16 cellular contexts compared by ENCODE assay signal in the genomic region with DNA sequence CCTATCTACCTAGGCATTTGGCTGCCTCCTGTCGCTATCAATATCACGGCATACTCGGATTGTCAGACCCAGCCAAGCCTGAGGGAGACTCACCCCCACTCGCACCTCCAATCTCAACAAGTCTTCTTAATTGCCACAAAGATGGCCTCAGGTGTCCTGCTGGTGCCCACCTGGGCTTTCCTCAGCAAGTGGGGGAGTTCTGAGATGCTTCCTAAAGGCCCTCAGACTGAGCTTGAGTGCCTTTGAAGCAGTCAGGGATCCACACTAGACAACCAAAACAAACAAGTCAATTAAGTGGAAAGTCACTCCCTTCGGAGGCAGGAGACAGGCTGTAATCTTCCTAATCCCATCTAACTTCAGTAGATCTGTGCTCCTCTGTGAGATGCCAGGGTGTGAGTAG.
DNase-seq lines count a peak whose midpoint lies in the region; ATAC-seq and TF ChIP-seq lines count a peak whose summit lies in the region.
"Had no signal": no experiment of that assay in that cellular context is flagged by ENCODE, and none has a peak within 500 bp of the region (broad histone marks: within the 10 kb centered on the region; RNA-seq: fewer than 3 reads in every experiment).

No MANE protein-coding gene starts in this region.

- H3K27me3 ChIP-seq in heart right ventricle, result no peaks in the 10 kb centered on the region
- H3K27me3 ChIP-seq in dorsolateral prefrontal cortex, result no peaks in the 10 kb centered on the region
- H3K27me3 ChIP-seq in vagina, result no peaks in the 10 kb centered on the region

- no peak for TF ChIP-seq POLR2A in vagina (IDR thresholded peaks at IDR 0.05)

- H3K27ac ChIP-seq in heart right ventricle, result peak overlapping the region in 7 of 10 donors; percentile 32 to 95 (median 89)
- H3K27ac ChIP-seq in dorsolateral prefrontal cortex, result peak overlapping the region in 54 of 59 donors; percentile 3 to 92 (median 83)
- H3K27ac ChIP-seq in vagina, result peak overlapping the region; percentile 74

- no peak for ATAC-seq in heart right ventricle
- no peak for ATAC-seq in left cardiac atrium
- no peak for ATAC-seq in naive thymus-derived CD8-positive, alpha-beta T cell
- ATAC-seq in activated T-cell treated with anti-CD3 and anti-CD28 coated beads, Interleukin-2, amount 50 U/mL, for 72 hours (replicated peaks in 1 of 2), result no peak
- ATAC-seq: stimulated activated effector memory CD8-positive, alpha-beta T cell treated with anti-CD3 and anti-CD28 coated beads, Interleukin-12 subunit alpha, Interleukin-12 subunit beta, amount 100 ng/mL, for 72 hours had no signal

- H3K4me1 ChIP-seq in heart right ventricle (peaks cover 9 to 97% (median 66%) of the 10 kb centered on the region in 9 donors), vagina (peaks cover 80% of the 10 kb centered on the region)

- H3K9me3 ChIP-seq in heart right ventricle (no peaks in the 10 kb centered on the region), vagina (no peaks in the 10 kb centered on the region)
- H3K9me3 ChIP-seq: mucosa of descending colon had no signal

- H3K9me3 Mint-ChIP-seq in neural crest cell, result peaks cover 2% of the 10 kb centered on the region
- H3K9me3 Mint-ChIP-seq in naive thymus-derived CD8-positive, alpha-beta T cell, result no peaks in the 10 kb centered on the region
- H3K9me3 Mint-ChIP-seq in activated T-cell treated with anti-CD3 and anti-CD28 coated beads, Interleukin-2, amount 50 U/mL, for 72 hours, result peaks cover 0 to 5% of the 10 kb centered on the region in 2 donors
- H3K9me3 Mint-ChIP-seq: CD8-positive, alpha-beta memory T cell had no signal

- POLR2A ChIA-PET in naive thymus-derived CD8-positive, alpha-beta T cell (lab: Charles Lee), result no interaction called here

- no peak for DNase-seq in heart right ventricle
- DNase-seq in left cardiac atrium, result no peak
- DNase-seq in dorsolateral prefrontal cortex, result no peak
- DNase-seq in neural crest cell (ENCODE audit: low read depth, low spot score), result no peak
- peak in 1 of 2 donors; percentile 37 for DNase-seq in vagina (ENCODE audit: extremely low spot score in 2 of 2)
- no peak for DNase-seq in G401 (ENCODE audit: low spot score)
- DNase-seq in naive thymus-derived CD8-positive, alpha-beta T cell, result no peak
- DNase-seq in activated T-cell treated with anti-CD3 and anti-CD28 coated beads, Interleukin-2, amount 50 U/mL, for 72 hours, result no peak
- DNase-seq: CD8-positive, alpha-beta memory T cell; GF-D8; KG1; mucosa of descending colon; NCI-H510A treated with DMSO at 0.1 percent for 48 hours; stimulated activated CD4-positive, alpha-beta T cell treated with anti-CD3 and anti-CD28 coated beads, Interleukin-4, amount 100 ng/mL, for 24 hours; T-helper 1 cell had no signal

- peaks cover 11% of the 10 kb centered on the region for H3K27me3 Mint-ChIP-seq in neural crest cell (ENCODE audit: low read depth)
- peaks cover 0 to 5% (median 2%) of the 10 kb centered on the region in 5 donors for H3K27me3 Mint-ChIP-seq in naive thymus-derived CD8-positive, alpha-beta T cell
- H3K27me3 Mint-ChIP-seq in activated T-cell treated with anti-CD3 and anti-CD28 coated beads, Interleukin-2, amount 50 U/mL, for 72 hours (ENCODE audit: low read depth), result peaks cover 33% of the 10 kb centered on the region

- WGBS in heart right ventricle, 2 donors, result 95% methylated on average over 5 of the region's 5 CpGs

- H3K4me3 Mint-ChIP-seq in neural crest cell, result peak overlapping the region; percentile 64
- no peak overlapping the region for H3K4me3 Mint-ChIP-seq in naive thymus-derived CD8-positive, alpha-beta T cell
- no peak overlapping the region for H3K4me3 Mint-ChIP-seq in activated T-cell treated with anti-CD3 and anti-CD28 coated beads, Interleukin-2, amount 50 U/mL, for 72 hours
- H3K4me3 Mint-ChIP-seq: CD8-positive, alpha-beta memory T cell; stimulated activated effector memory CD8-positive, alpha-beta T cell treated with anti-CD3 and anti-CD28 coated beads, Interleukin-12 subunit alpha, Interleukin-12 subunit beta, amount 100 ng/mL, for 72 hours had no signal

- peaks cover 57% of the 10 kb centered on the region for H3K4me1 Mint-ChIP-seq in neural crest cell
- peaks cover 19 to 36% (median 26%) of the 10 kb centered on the region in 4 donors for H3K4me1 Mint-ChIP-seq in naive thymus-derived CD8-positive, alpha-beta T cell
- peaks cover 88% of the 10 kb centered on the region for H3K4me1 Mint-ChIP-seq in activated T-cell treated with anti-CD3 and anti-CD28 coated beads, Interleukin-2, amount 50 U/mL, for 72 hours (ENCODE audit: low read depth)

- peak overlapping the region; percentile 98 for H3K27ac Mint-ChIP-seq in neural crest cell (ENCODE audit: unreplicated experiment)
- peak overlapping the region in 4 of 10 donors; percentile 1 to 95 (median 58) for H3K27ac Mint-ChIP-seq in naive thymus-derived CD8-positive, alpha-beta T cell
- no peak overlapping the region for H3K27ac Mint-ChIP-seq in activated T-cell treated with anti-CD3 and anti-CD28 coated beads, Interleukin-2, amount 50 U/mL, for 72 hours
- H3K27ac Mint-ChIP-seq: CD8-positive, alpha-beta memory T cell; stimulated activated effector memory CD8-positive, alpha-beta T cell treated with anti-CD3 and anti-CD28 coated beads, Interleukin-12 subunit alpha, Interleukin-12 subunit beta, amount 100 ng/mL, for 72 hours had no signal

- no peaks in the 10 kb centered on the region for H3K36me3 Mint-ChIP-seq in neural crest cell (ENCODE audit: low read depth)
- H3K36me3 Mint-ChIP-seq in naive thymus-derived CD8-positive, alpha-beta T cell, result no peaks in the 10 kb centered on the region
- H3K36me3 Mint-ChIP-seq in activated T-cell treated with anti-CD3 and anti-CD28 coated beads, Interleukin-2, amount 50 U/mL, for 72 hours (ENCODE audit: insufficient read depth in 2 of 2), result peaks cover under 1 to 4% of the 10 kb centered on the region in 2 donors
- H3K36me3 Mint-ChIP-seq: stimulated activated effector memory CD8-positive, alpha-beta T cell treated with anti-CD3 and anti-CD28 coated beads, Interleukin-12 subunit alpha, Interleukin-12 subunit beta, amount 100 ng/mL, for 72 hours had no signal

- in situ Hi-C loops in G401 (cut with HindIII; ENCODE audit: low sequenced_read_pairs), result no loop called here

- TF ChIP-seq CTCF in heart right ventricle (IDR thresholded peaks at IDR 0.05) (no peak), dorsolateral prefrontal cortex (IDR thresholded peaks at IDR 0.05 in 54 of 56, conservative IDR thresholded peaks at IDR 0.05 in 2 of 56; ENCODE audit: low read depth in 1 of 56, partially characterized antibody in 56 of 56) (no peak), neural crest cell (conservative IDR thresholded peaks at IDR 0.05) (no peak), vagina (IDR thresholded peaks at IDR 0.05) (no peak)

- H3K4me3 ChIP-seq in heart right ventricle (no peak overlapping the region), dorsolateral prefrontal cortex (no peak overlapping the region), vagina (no peak overlapping the region)
- H3K4me3 ChIP-seq: mucosa of descending colon had no signal

- H3K36me3 ChIP-seq in heart right ventricle (no peaks in the 10 kb centered on the region), vagina (no peaks in the 10 kb centered on the region)

- intact Hi-C loops in heart right ventricle (cut with DNase I), result loop anchor here in 6 of 10 donors (5.0 to 10.0 kb wide), 6 partner anchors 33 to 250 kb away; no protein-coding TSS in a partner anchor
- intact Hi-C loops in left cardiac atrium (cut with DNase I), result loop anchor here (5.0 to 10.0 kb wide), 2 partner anchors 68 to 130 kb away; no protein-coding TSS in a partner anchor
- intact Hi-C loops in dorsolateral prefrontal cortex (cut with DNase I), result loop anchor here in 1 of 2 donors (5.0 kb wide), 1 partner anchor 127 kb away; no protein-coding TSS in a partner anchor
- intact Hi-C loops in vagina (cut with DNase I), result no loop called here
